10 cellular contexts compared by ENCODE assay signal in the genomic region with DNA sequence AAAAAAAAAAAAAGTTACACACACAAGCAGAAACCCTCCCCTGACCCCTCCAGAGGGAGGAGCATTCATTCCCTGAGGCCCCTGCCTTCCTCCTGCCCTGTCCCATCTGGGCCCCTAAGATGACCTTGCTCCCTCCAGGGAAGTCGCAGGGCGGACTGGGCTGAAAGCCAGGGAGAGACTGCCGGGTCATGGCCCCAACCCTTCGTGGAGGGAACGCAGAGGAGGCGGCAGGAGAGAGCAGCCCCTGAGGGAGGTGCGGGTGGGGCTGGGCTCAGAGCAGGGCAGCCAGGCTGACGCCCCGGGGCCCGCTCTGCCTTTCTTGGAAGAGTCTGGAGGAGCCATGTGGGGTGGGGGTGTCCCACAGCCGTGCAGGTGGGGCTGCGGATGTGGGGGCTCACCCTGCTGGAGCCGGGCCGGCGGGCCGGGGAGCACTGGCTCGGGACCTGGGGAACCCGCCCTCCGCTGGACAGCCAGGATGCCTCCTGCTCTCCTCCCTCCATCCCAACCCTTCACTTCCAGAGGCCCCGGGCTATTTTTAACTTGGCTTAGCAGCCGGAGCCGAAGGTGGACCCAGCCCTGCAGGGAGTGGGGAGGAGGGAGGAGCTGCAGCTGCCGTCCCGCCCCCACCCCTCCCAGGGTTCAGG. TPM values are rescaled to one million over a fixed set of nuclear protein-coding genes. Genes with fewer than 3 reads are reported as not detected.
A peak's percentile ranks its signal among the peaks of the same experiment; 100 is the strongest.
DNase-seq lines count a peak whose midpoint lies in the region; ATAC-seq and TF ChIP-seq lines count a peak whose summit lies in the region.
"Had no signal": no experiment of that assay in that cellular context is flagged by ENCODE, and none has a peak within 500 bp of the region (broad histone marks: within the 10 kb centered on the region; RNA-seq: fewer than 3 reads in every experiment).

No MANE protein-coding gene starts in this region.

- H3K27ac ChIP-seq in left lung (peak overlapping the region in 1 of 2 donors; percentile 39), uterus (peak overlapping the region; percentile 74 to 83)

- no peak for TF ChIP-seq POLR2A in uterus (IDR thresholded peaks at IDR 0.05)

- H3K9me3 ChIP-seq in left lung, result no peaks in the 10 kb centered on the region
- no peaks in the 10 kb centered on the region for H3K9me3 ChIP-seq in uterus

- CTCF ChIA-PET in activated CD8-positive, alpha-beta T cell treated with anti-CD3 and anti-CD28 coated beads, Interleukin-2, amount 10 ng/mL, durations not matched to agents 7 days and 5 days (lab: Charles Lee), result no interaction called here
- CTCF ChIA-PET in activated CD8-positive, alpha-beta T cell treated with anti-CD3 and anti-CD28 coated beads for 36 hours (lab: Charles Lee), result no interaction called here

- intact Hi-C loops in activated CD8-positive, alpha-beta T cell treated with anti-CD3 and anti-CD28 coated beads for 36 hours (cut with micrococcal nuclease), result no loop called here
- intact Hi-C loops in left lung (cut with DNase I) (no loop called here), uterus (cut with DNase I; ENCODE audit: low total_unique reads) (no loop called here), natural killer cell (cut with micrococcal nuclease) (no loop called here)

- H3K27me3 ChIP-seq in left lung (peaks cover 0 to 68% of the 10 kb centered on the region in 2 donors), uterus (no peaks in the 10 kb centered on the region)

- H3K4me1 ChIP-seq in left lung, result peaks cover 7 to 37% of the 10 kb centered on the region in 2 donors
- peaks cover 6 to 7% of the 10 kb centered on the region in 2 donors for H3K4me1 ChIP-seq in uterus

- peaks cover 38% of the 10 kb centered on the region for H3K4me1 Mint-ChIP-seq in activated CD8-positive, alpha-beta T cell treated with anti-CD3 and anti-CD28 coated beads, Interleukin-2, amount 10 ng/mL, durations not matched to agents 7 days and 5 days (ENCODE audit: low read depth)
- peaks cover 16% of the 10 kb centered on the region for H3K4me1 Mint-ChIP-seq in activated CD8-positive, alpha-beta T cell treated with anti-CD3 and anti-CD28 coated beads for 36 hours (ENCODE audit: low read depth)
- H3K4me1 Mint-ChIP-seq in brain (peaks cover 10% of the 10 kb centered on the region), natural killer cell (no peaks in the 10 kb centered on the region)

- POLR2A ChIA-PET in activated CD8-positive, alpha-beta T cell treated with anti-CD3 and anti-CD28 coated beads, Interleukin-2, amount 10 ng/mL, durations not matched to agents 7 days and 5 days (lab: Charles Lee), result no interaction called here
- POLR2A ChIA-PET in activated CD8-positive, alpha-beta T cell treated with anti-CD3 and anti-CD28 coated beads for 36 hours (lab: Charles Lee), result no interaction called here

- no peak overlapping the region for H3K27ac Mint-ChIP-seq in activated CD8-positive, alpha-beta T cell treated with anti-CD3 and anti-CD28 coated beads, Interleukin-2, amount 10 ng/mL, durations not matched to agents 7 days and 5 days
- no peak overlapping the region for H3K27ac Mint-ChIP-seq in activated CD8-positive, alpha-beta T cell treated with anti-CD3 and anti-CD28 coated beads for 36 hours
- H3K27ac Mint-ChIP-seq in brain (peak overlapping the region in 3 of 5 experiments; percentile 67 to 90 (median 83)), natural killer cell (no peak overlapping the region)

- peaks cover 29% of the 10 kb centered on the region for H3K27me3 Mint-ChIP-seq in activated CD8-positive, alpha-beta T cell treated with anti-CD3 and anti-CD28 coated beads, Interleukin-2, amount 10 ng/mL, durations not matched to agents 7 days and 5 days (ENCODE audit: low read depth)
- peaks cover 41% of the 10 kb centered on the region for H3K27me3 Mint-ChIP-seq in activated CD8-positive, alpha-beta T cell treated with anti-CD3 and anti-CD28 coated beads for 36 hours
- H3K27me3 Mint-ChIP-seq in brain, result peaks cover 26% of the 10 kb centered on the region
- H3K27me3 Mint-ChIP-seq in natural killer cell (ENCODE audit: low read depth in 2 of 2), result peaks cover 6 to 24% of the 10 kb centered on the region in 2 donors

- peak; percentile 16 for ATAC-seq in activated CD8-positive, alpha-beta T cell treated with anti-CD3 and anti-CD28 coated beads, Interleukin-2, amount 10 ng/mL, durations not matched to agents 7 days and 5 days
- ATAC-seq in activated CD8-positive, alpha-beta T cell treated with anti-CD3 and anti-CD28 coated beads for 36 hours, result no peak
- ATAC-seq in left lung (peak; percentile 54), natural killer cell (no peak), HG03135 (IDR thresholded peaks at IDR 0.05; ENCODE audit: unreplicated experiment) (no peak)

- H3K9me3 Mint-ChIP-seq in activated CD8-positive, alpha-beta T cell treated with anti-CD3 and anti-CD28 coated beads, Interleukin-2, amount 10 ng/mL, durations not matched to agents 7 days and 5 days (ENCODE audit: insufficient read depth), result no peaks in the 10 kb centered on the region
- H3K9me3 Mint-ChIP-seq in activated CD8-positive, alpha-beta T cell treated with anti-CD3 and anti-CD28 coated beads for 36 hours, result no peaks in the 10 kb centered on the region
- peaks cover 0 to 4% (median 0%) of the 10 kb centered on the region in 5 experiments for H3K9me3 Mint-ChIP-seq in brain
- no peaks in the 10 kb centered on the region for H3K9me3 Mint-ChIP-seq in natural killer cell

- no peaks in the 10 kb centered on the region for H3K36me3 Mint-ChIP-seq in activated CD8-positive, alpha-beta T cell treated with anti-CD3 and anti-CD28 coated beads, Interleukin-2, amount 10 ng/mL, durations not matched to agents 7 days and 5 days (ENCODE audit: low read depth)
- H3K36me3 Mint-ChIP-seq in activated CD8-positive, alpha-beta T cell treated with anti-CD3 and anti-CD28 coated beads for 36 hours (ENCODE audit: low read depth), result no peaks in the 10 kb centered on the region
- no peaks in the 10 kb centered on the region for H3K36me3 Mint-ChIP-seq in brain
- H3K36me3 Mint-ChIP-seq in natural killer cell, result no peaks in the 10 kb centered on the region

- no peak overlapping the region for H3K4me3 Mint-ChIP-seq in activated CD8-positive, alpha-beta T cell treated with anti-CD3 and anti-CD28 coated beads, Interleukin-2, amount 10 ng/mL, durations not matched to agents 7 days and 5 days
- no peak overlapping the region for H3K4me3 Mint-ChIP-seq in activated CD8-positive, alpha-beta T cell treated with anti-CD3 and anti-CD28 coated beads for 36 hours
- H3K4me3 Mint-ChIP-seq in brain, result peak overlapping the region in 3 of 5 experiments; percentile 69 to 73 (median 71)
- no peak overlapping the region for H3K4me3 Mint-ChIP-seq in natural killer cell

- H3K36me3 ChIP-seq in left lung, result no peaks in the 10 kb centered on the region
- H3K36me3 ChIP-seq in uterus, result no peaks in the 10 kb centered on the region

- H3K4me3 ChIP-seq in left lung, result no peak overlapping the region
- H3K4me3 ChIP-seq in uterus, result peak overlapping the region; percentile 9 to 11

- TF ChIP-seq CTCF in activated CD8-positive, alpha-beta T cell treated with anti-CD3 and anti-CD28 coated beads for 36 hours (IDR thresholded peaks at IDR 0.05), result no peak
- no peak for TF ChIP-seq CTCF in brain (conservative IDR thresholded peaks at IDR 0.05)
- TF ChIP-seq CTCF in left lung (IDR thresholded peaks at IDR 0.05), result no peak
- no peak for TF ChIP-seq CTCF in uterus (IDR thresholded peaks at IDR 0.05)
- no peak for TF ChIP-seq CTCF in natural killer cell (IDR thresholded peaks at IDR 0.05)

- no peak for DNase-seq in activated CD8-positive, alpha-beta T cell treated with anti-CD3 and anti-CD28 coated beads, Interleukin-2, amount 10 ng/mL, durations not matched to agents 7 days and 5 days
- DNase-seq in activated CD8-positive, alpha-beta T cell treated with anti-CD3 and anti-CD28 coated beads for 36 hours, result no peak
- DNase-seq in left lung (no peak), uterus (peak in 1 of 2 donors; percentile 78), DMS53 treated with DMSO at 0.1 percent for 48 hours (lab: John Stamatoyannopoulos, UW; ENCODE audit: unreplicated experiment) (no peak), natural killer cell (no peak)
- DNase-seq: small intestine had no signal

RNA-seq across cellular contexts. Expression of a gene that starts 15.0 kb away (rescaled TPM):
- total RNA-seq in activated CD8-positive, alpha-beta T cell treated with anti-CD3 and anti-CD28 coated beads, Interleukin-2, amount 10 ng/mL, durations not matched to agents 7 days and 5 days, result not detected
- not detected for total RNA-seq in activated CD8-positive, alpha-beta T cell treated with anti-CD3 and anti-CD28 coated beads for 36 hours
- polyA plus RNA-seq in brain (ENCODE audit: insufficient read depth, low read depth, low replicate concordance), result not detected
- under 1 TPM in 1 of 2 donors, not detected in 1; 0.18 TPM for total RNA-seq in left lung
- total RNA-seq in uterus, result not detected
- total RNA-seq in natural killer cell, result not detected
- total RNA-seq: SK-MEL-5 had no signal

RNA-seq across cellular contexts. Expression of a gene that starts 15.2 kb away (rescaled TPM):
- under 1 TPM in 1 of 2 experiments, not detected in 1; 0.10 TPM for total RNA-seq in activated CD8-positive, alpha-beta T cell treated with anti-CD3 and anti-CD28 coated beads, Interleukin-2, amount 10 ng/mL, durations not matched to agents 7 days and 5 days
- under 1 TPM; 0.31 to 0.38 TPM for total RNA-seq in activated CD8-positive, alpha-beta T cell treated with anti-CD3 and anti-CD28 coated beads for 36 hours
- polyA plus RNA-seq in brain (ENCODE audit: insufficient read depth, low read depth, low replicate concordance), result 16.4 TPM
- 10 to 100 TPM in 1 of 2 donors, 1 to 10 TPM in 1; 9.2 to 11.3 TPM for total RNA-seq in left lung
- total RNA-seq in uterus, result 10 to 100 TPM in 3 of 4 donors, 1 to 10 TPM in 1; 5.0 to 62.8 (median 38.8) TPM
- total RNA-seq in natural killer cell, result 1 to 10 TPM; 1.1 TPM

RNA-seq across cellular contexts. Expression of a gene that starts 18.8 kb away (rescaled TPM):
- 10 to 100 TPM; 35.7 to 40.0 TPM for total RNA-seq in activated CD8-positive, alpha-beta T cell treated with anti-CD3 and anti-CD28 coated beads, Interleukin-2, amount 10 ng/mL, durations not matched to agents 7 days and 5 days
- total RNA-seq in activated CD8-positive, alpha-beta T cell treated with anti-CD3 and anti-CD28 coated beads for 36 hours, result 10 to 100 TPM; 43.1 to 44.6 TPM
- polyA plus RNA-seq in brain (ENCODE audit: insufficient read depth, low read depth, low replicate concordance), result 99.4 TPM
- 100 to 1,000 TPM; 105 to 116 TPM for total RNA-seq in left lung
- total RNA-seq in uterus, result 10 to 100 TPM; 44.1 to 77.8 (median 62.0) TPM
- total RNA-seq in natural killer cell, result 10 to 100 TPM; 36.8 to 47.2 (median 45.1) TPM

RNA-seq across cellular contexts. Expression of a gene that starts 48.7 kb away (rescaled TPM):
- 10 to 100 TPM; 47.3 to 48.1 TPM for total RNA-seq in activated CD8-positive, alpha-beta T cell treated with anti-CD3 and anti-CD28 coated beads, Interleukin-2, amount 10 ng/mL, durations not matched to agents 7 days and 5 days
- total RNA-seq in activated CD8-positive, alpha-beta T cell treated with anti-CD3 and anti-CD28 coated beads for 36 hours, result 10 to 100 TPM; 32.2 to 32.5 TPM
- 77.8 TPM for polyA plus RNA-seq in brain (ENCODE audit: insufficient read depth, low read depth, low replicate concordance)
- total RNA-seq in left lung (10 to 100 TPM; 39.9 to 59.5 TPM), uterus (10 to 100 TPM; 10.9 to 39.8 (median 25.6) TPM), natural killer cell (10 to 100 TPM; 27.5 to 45.1 (median 42.8) TPM)

Comparison
In these comparisons a context has a peak if more than half of its experiments do, and no peak if none do; other contexts are left out.
1. ATAC-seq: peak in activated CD8-positive, alpha-beta T cell treated with anti-CD3 and anti-CD28 coated beads, Interleukin-2, amount 10 ng/mL, durations not matched to agents 7 days and 5 days (single experiment) and left lung (single experiment); none in activated CD8-positive, alpha-beta T cell treated with anti-CD3 and anti-CD28 coated beads for 36 hours (single experiment), natural killer cell (0 of 3) and HG03135 (single experiment).
2. H3K27ac Mint-ChIP-seq: peak in brain (3 of 5); none in activated CD8-positive, alpha-beta T cell treated with anti-CD3 and anti-CD28 coated beads, Interleukin-2, amount 10 ng/mL, durations not matched to agents 7 days and 5 days (single experiment), activated CD8-positive, alpha-beta T cell treated with anti-CD3 and anti-CD28 coated beads for 36 hours (single experiment) and natural killer cell (0 of 2).
3. H3K4me3 Mint-ChIP-seq: peak in brain (3 of 5); none in activated CD8-positive, alpha-beta T cell treated with anti-CD3 and anti-CD28 coated beads, Interleukin-2, amount 10 ng/mL, durations not matched to agents 7 days and 5 days (single experiment), activated CD8-positive, alpha-beta T cell treated with anti-CD3 and anti-CD28 coated beads for 36 hours (single experiment) and natural killer cell (single experiment).
4. H3K4me3 ChIP-seq: peak in uterus (2 of 2); none in left lung (0 of 2).